Comparison of ENCODE assay signal across 10 cellular contexts in the genomic region with DNA sequence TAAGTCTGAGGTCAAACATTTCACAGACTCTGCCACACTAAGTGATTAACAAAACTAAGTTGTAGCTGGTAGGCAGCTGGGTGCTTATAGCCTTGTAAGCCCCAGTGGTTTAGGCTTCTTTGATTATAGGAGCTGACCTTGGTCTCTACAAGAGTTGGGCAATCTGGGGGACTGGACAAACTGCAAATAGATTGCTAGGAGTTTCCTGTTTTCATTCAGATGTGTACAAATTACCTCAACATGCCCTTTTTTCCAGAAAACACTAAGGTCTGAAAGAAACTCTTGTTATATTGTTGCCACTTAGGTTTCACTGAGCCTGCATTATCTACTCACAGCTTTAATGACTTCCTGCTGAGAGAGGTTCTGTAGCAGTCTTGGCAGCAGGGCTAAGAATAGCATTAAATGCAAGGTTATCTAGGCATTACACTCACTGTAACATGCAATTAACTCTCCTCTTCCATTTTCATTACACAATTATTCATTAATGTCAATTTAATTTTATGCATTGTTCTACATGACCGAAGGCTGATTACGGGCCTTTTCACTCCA.
A peak's percentile ranks its signal among the peaks of the same experiment; 100 is the strongest.
DNase-seq lines count a peak whose midpoint lies in the region; TF ChIP-seq lines count a peak whose summit lies in the region.
"Had no signal": no experiment of that assay in that cellular context is flagged by ENCODE, and none has a peak within 500 bp of the region (broad histone marks: within the 10 kb centered on the region; RNA-seq: fewer than 3 reads in every experiment).

No MANE protein-coding gene starts in this region.

- intact Hi-C loops in vagina (cut with DNase I) = no loop called here

- H3K27me3 ChIP-seq in vagina = no peaks in the 10 kb centered on the region

- no peak overlapping the region for H3K4me3 ChIP-seq in vagina

- no peak overlapping the region for H3K27ac ChIP-seq in vagina

- DNase-seq in DMS153 treated with DMSO at 0.1 percent for 48 hours (lab: John Stamatoyannopoulos, UW; ENCODE audit: unreplicated experiment) = peak; percentile 43
- peak; percentile 3 for DNase-seq in M059J (ENCODE audit: low read depth)
- DNase-seq in RPMI8226 = peak; percentile 12
- peak; percentile 69 for DNase-seq in islet precursor cell
- no peak for DNase-seq in UCSD-AML1 (lab: John Stamatoyannopoulos, UW; ENCODE audit: unreplicated experiment)
- DNase-seq in stimulated activated CD8-positive, alpha-beta memory T cell treated with anti-CD3 and anti-CD28 coated beads, Interleukin-4, amount 100 ng/mL, for 48 hours = no peak
- DNase-seq in GM10266 (ENCODE audit: extremely low spot score) = no peak
- no peak for DNase-seq in vagina (ENCODE audit: extremely low spot score in 2 of 2)
- DNase-seq: glutamatergic neuron; naive thymus-derived CD4-positive, alpha-beta T cell had no signal

- no peaks in the 10 kb centered on the region for H3K9me3 ChIP-seq in vagina

- TF ChIP-seq POLR2A in vagina (IDR thresholded peaks at IDR 0.05) = no peak

- no peaks in the 10 kb centered on the region for H3K36me3 ChIP-seq in vagina

- TF ChIP-seq CTCF in GM10266 (IDR thresholded peaks at IDR 0.05; ENCODE audit: control insufficient read depth, insufficient read depth, low read depth, missing control alignments) (no peak), vagina (IDR thresholded peaks at IDR 0.05) (no peak)

- H3K4me1 ChIP-seq in vagina = peaks cover 25% of the 10 kb centered on the region

Comparison
In these comparisons a context has a peak if more than half of its experiments do, and no peak if none do; other contexts are left out.
1. DNase-seq: peak in DMS153 treated with DMSO at 0.1 percent for 48 hours (single experiment), M059J (single experiment), RPMI8226 (single experiment) and islet precursor cell (single experiment); none in UCSD-AML1 (single experiment), stimulated activated CD8-positive, alpha-beta memory T cell treated with anti-CD3 and anti-CD28 coated beads, Interleukin-4, amount 100 ng/mL, for 48 hours (single experiment), GM10266 (single experiment) and vagina (0 of 2).